In genomic region chr15:90211009-90211408, GRCh38 we compare ENCODE assay signal across 14 cellular contexts. TPM values are rescaled to one million over a fixed set of nuclear protein-coding genes. Genes with fewer than 3 reads are reported as not detected.
DNase-seq lines count a peak whose midpoint lies in the region; ATAC-seq and TF ChIP-seq lines count a peak whose summit lies in the region.
"Had no signal": no experiment of that assay in that cellular context is flagged by ENCODE, and none has a peak within 500 bp of the region (broad histone marks: within the 10 kb centered on the region; RNA-seq: fewer than 3 reads in every experiment).

No MANE protein-coding gene starts in this region.

- TF ChIP-seq POLR2A in Peyer's patch (IDR thresholded peaks at IDR 0.05) (no peak), suprapubic skin (IDR thresholded peaks at IDR 0.05) (no peak)

- TF ChIP-seq CTCF in Peyer's patch (IDR thresholded peaks at IDR 0.05) (no peak), suprapubic skin (IDR thresholded peaks at IDR 0.05) (no peak)

- TF ChIP-seq EP300 in suprapubic skin (IDR thresholded peaks at IDR 0.05), result no peak

- DNase-seq in Peyer's patch (no peak), suprapubic skin (ENCODE audit: low spot score in 2 of 2) (no peak), NCI-H748 (lab: John Stamatoyannopoulos, UW; ENCODE audit: unreplicated experiment) (no peak)
- no peak for DNase-seq in stimulated activated CD4-positive, alpha-beta T cell treated with anti-CD3 and anti-CD28 coated beads, Interleukin-1b, Interleukin-23, amount 100 ng/mL, for 48 hours
- DNase-seq: activated T-cell treated with anti-CD3 and anti-CD28 coated beads, Interleukin-2, amount 50 U/mL, for 24 hours; Caco-2; natural killer cell; NCI-H1436 treated with DMSO at 0.1 percent for 48 hours had no signal

- WGBS in suprapubic skin, result 79% methylated on average over 3 of the region's 9 CpGs

- H3K9ac ChIP-seq in mucosa of stomach (ENCODE audit: low read length), result peak overlapping the region; percentile 86

- H3K4me3 ChIP-seq in Peyer's patch (peak overlapping the region in 1 of 4 donors; percentile 45), mucosa of stomach (ENCODE audit: low read length) (peak overlapping the region; percentile 17), suprapubic skin (no peak overlapping the region)
- H3K4me3 ChIP-seq: GM23338 had no signal

- H3K27ac ChIP-seq in Peyer's patch (peak overlapping the region; percentile 78 to 99 (median 90)), cingulate gyrus (ENCODE audit: low read depth, low read length) (peak overlapping the region; percentile 4), suprapubic skin (peak overlapping the region; percentile 86)

- no peaks in the 10 kb centered on the region for H3K27me3 ChIP-seq in Peyer's patch
- H3K27me3 ChIP-seq in mucosa of stomach (ENCODE audit: control insufficient read depth, insufficient read depth, low read length), result no peaks in the 10 kb centered on the region
- no peaks in the 10 kb centered on the region for H3K27me3 ChIP-seq in suprapubic skin

- ATAC-seq in HG03469 (IDR thresholded peaks at IDR 0.05; ENCODE audit: unreplicated experiment), result no peak
- ATAC-seq: activated CD4-positive, CD25-positive, alpha-beta regulatory T cell treated with anti-CD3 and anti-CD28 coated beads, Interleukin-2, amount 50 U/mL, for 24 hours; natural killer cell had no signal

- peaks cover 13 to 60% (median 20%) of the 10 kb centered on the region in 4 donors for H3K4me1 ChIP-seq in Peyer's patch
- peaks cover 53% of the 10 kb centered on the region for H3K4me1 ChIP-seq in mucosa of stomach (ENCODE audit: control insufficient read depth, insufficient read depth, low read length)
- H3K4me1 ChIP-seq in suprapubic skin, result peaks cover 57% of the 10 kb centered on the region

- no peaks in the 10 kb centered on the region for H3K9me3 ChIP-seq in Peyer's patch
- H3K9me3 ChIP-seq in mucosa of stomach (ENCODE audit: control insufficient read depth, low read length), result no peaks in the 10 kb centered on the region
- H3K9me3 ChIP-seq in suprapubic skin, result no peaks in the 10 kb centered on the region
- H3K9me3 ChIP-seq: Caco-2 had no signal

- H3K36me3 ChIP-seq in Peyer's patch, result peaks cover 0 to 33% (median 0%) of the 10 kb centered on the region in 3 donors
- H3K36me3 ChIP-seq in mucosa of stomach (ENCODE audit: control insufficient read depth, insufficient read depth, low read length), result no peaks in the 10 kb centered on the region
- peaks cover 6% of the 10 kb centered on the region for H3K36me3 ChIP-seq in suprapubic skin

RNA-seq across cellular contexts. Expression of gene SEMA4B, which starts 9.9 kb away (rescaled TPM):
- 100 to 1,000 TPM in 2 of 4 donors, 10 to 100 TPM in 2; 63.2 to 147 (median 91.3) TPM for total RNA-seq in Peyer's patch
- total RNA-seq in suprapubic skin, result 100 to 1,000 TPM in 2 of 4 donors, 10 to 100 TPM in 2; 81.7 to 146 (median 116) TPM

RNA-seq across cellular contexts. Expression of gene CIB1, which starts 22.7 kb away (rescaled TPM):
- total RNA-seq in Peyer's patch (100 to 1,000 TPM in 3 of 4 donors, 10 to 100 TPM in 1; 71.0 to 166 (median 130) TPM), suprapubic skin (10 to 100 TPM; 16.2 to 41.9 (median 29.7) TPM)

RNA-seq across cellular contexts. Expression of gene GDPGP1, which starts 23.0 kb away (rescaled TPM):
- 10 to 100 TPM in 3 of 4 donors, 1 to 10 TPM in 1; 8.3 to 24.0 (median 19.6) TPM for total RNA-seq in Peyer's patch
- total RNA-seq in suprapubic skin, result 1 to 10 TPM; 2.2 to 3.6 (median 2.9) TPM

RNA-seq across cellular contexts. Expression of gene TTLL13, which starts 38.3 kb away (rescaled TPM):
- not detected for total RNA-seq in Peyer's patch
- total RNA-seq in suprapubic skin, result under 1 TPM in 1 of 4 donors, not detected in 3; 0.21 TPM
- total RNA-seq: GM23338, HT1080 had no signal

RNA-seq across cellular contexts. Expression of gene NGRN, which starts 54.5 kb away (rescaled TPM):
- 10 to 100 TPM; 33.5 to 48.7 (median 39.2) TPM for total RNA-seq in Peyer's patch
- 10 to 100 TPM; 49.2 to 71.3 (median 61.4) TPM for total RNA-seq in suprapubic skin

Comparison
In these comparisons a context has a peak if more than half of its experiments do, and no peak if none do; other contexts are left out.
1. H3K27ac ChIP-seq: peak in every context shown above with its lines; median percentile 90 in Peyer's patch; 86 in suprapubic skin; 4 in cingulate gyrus.